In the genomic region with DNA sequence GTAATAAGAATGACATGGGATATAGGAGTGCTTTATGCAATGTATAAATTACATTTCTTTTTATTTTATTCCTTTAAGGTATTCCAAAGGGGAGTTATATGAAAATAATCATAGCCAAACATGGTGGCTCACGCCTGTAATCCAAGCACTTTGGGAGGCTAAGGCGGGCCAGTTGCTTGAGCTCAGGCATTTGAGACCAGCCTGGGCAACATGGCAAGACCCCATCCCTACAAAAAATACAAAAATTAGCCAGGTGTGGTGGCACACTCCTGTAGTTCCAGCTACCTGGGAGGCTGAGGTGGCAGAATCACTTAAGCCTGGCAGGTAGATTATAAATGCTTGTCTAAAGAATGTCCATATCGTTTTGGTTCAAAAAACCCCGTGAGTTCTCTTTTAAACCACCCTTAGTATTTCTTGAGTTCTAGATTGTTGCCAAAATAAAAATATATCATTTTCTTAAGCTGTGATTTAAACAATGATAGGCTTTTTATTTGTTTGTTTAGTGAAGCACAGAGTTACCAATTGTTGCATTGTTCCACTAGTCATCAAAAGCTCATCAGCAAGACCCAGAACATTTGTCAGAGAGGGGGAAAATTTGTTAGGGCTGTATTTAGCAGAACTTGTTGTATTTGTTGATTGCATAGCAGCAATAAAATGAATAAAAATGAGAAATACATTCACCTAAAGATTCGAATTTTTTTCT, we compare ENCODE assay signal across 18 cellular contexts.
"Had no signal": no experiment of that assay in that cellular context is flagged by ENCODE, and none has a peak within 500 bp of the region (broad histone marks: within the 10 kb centered on the region; RNA-seq: fewer than 3 reads in every experiment).

No MANE protein-coding gene starts in this region.

- DNase-seq: activated CD4-positive, alpha-beta T cell treated with anti-CD3 and anti-CD28 coated beads for 1 hour; activated CD4-positive, alpha-beta T cell treated with anti-CD3 and anti-CD28 coated beads, Interleukin-2, amount 50 U/mL, for 4 hours; activated naive CD4-positive, alpha-beta T cell; activated naive CD8-positive, alpha-beta T cell treated with anti-CD3 and anti-CD28 coated beads, Interleukin-2, amount 10 ng/mL, durations not matched to agents 7 days and 5 days; activated T-cell treated with anti-CD3 and anti-CD28 coated beads for 4 hours; dermis blood vessel endothelial cell; hypothalamus; kidney; left lung; occipital lobe; right cardiac atrium; stimulated activated naive CD8-positive, alpha-beta T cell treated with anti-CD3 and anti-CD28 coated beads, Interleukin-15, amount 100 ng/mL, for 72 hours; T1000 had no signal

- H3K4me1 Mint-ChIP-seq: activated naive CD8-positive, alpha-beta T cell treated with anti-CD3 and anti-CD28 coated beads, Interleukin-2, amount 10 ng/mL, durations not matched to agents 7 days and 5 days; memory B cell; nephron had no signal

- H3K27ac ChIP-seq: left lung had no signal

- H3K4me3 ChIP-seq: left lung had no signal

- ATAC-seq: left lung; right cardiac atrium; stimulated activated naive CD8-positive, alpha-beta T cell treated with anti-CD3 and anti-CD28 coated beads, Interleukin-15, amount 100 ng/mL, for 72 hours had no signal

- H3K27me3 Mint-ChIP-seq: activated naive CD8-positive, alpha-beta T cell treated with anti-CD3 and anti-CD28 coated beads, Interleukin-2, amount 10 ng/mL, durations not matched to agents 7 days and 5 days; memory B cell; progenitor cell of endocrine pancreas; stimulated activated naive CD8-positive, alpha-beta T cell treated with anti-CD3 and anti-CD28 coated beads, Interleukin-15, amount 100 ng/mL, for 72 hours; type B pancreatic cell had no signal

- H3K27me3 ChIP-seq: brain microvascular endothelial cell, left lung had no signal

- H3K9me3 ChIP-seq: left lung had no signal

- H3K9me3 Mint-ChIP-seq: activated naive CD8-positive, alpha-beta T cell treated with anti-CD3 and anti-CD28 coated beads, Interleukin-2, amount 10 ng/mL, durations not matched to agents 7 days and 5 days; memory B cell; nephron; stimulated activated naive CD8-positive, alpha-beta T cell treated with anti-CD3 and anti-CD28 coated beads, Interleukin-15, amount 100 ng/mL, for 72 hours; type B pancreatic cell had no signal

- H3K4me1 ChIP-seq: left lung had no signal

- H3K36me3 Mint-ChIP-seq: activated naive CD8-positive, alpha-beta T cell treated with anti-CD3 and anti-CD28 coated beads, Interleukin-2, amount 10 ng/mL, durations not matched to agents 7 days and 5 days; type B pancreatic cell had no signal

- H3K27ac Mint-ChIP-seq: activated naive CD8-positive, alpha-beta T cell treated with anti-CD3 and anti-CD28 coated beads, Interleukin-2, amount 10 ng/mL, durations not matched to agents 7 days and 5 days; memory B cell; nephron; progenitor cell of endocrine pancreas; type B pancreatic cell had no signal

- H3K36me3 ChIP-seq: brain microvascular endothelial cell, left lung had no signal

- H3K4me3 Mint-ChIP-seq: activated naive CD8-positive, alpha-beta T cell treated with anti-CD3 and anti-CD28 coated beads, Interleukin-2, amount 10 ng/mL, durations not matched to agents 7 days and 5 days; memory B cell; nephron; stimulated activated naive CD8-positive, alpha-beta T cell treated with anti-CD3 and anti-CD28 coated beads, Interleukin-15, amount 100 ng/mL, for 72 hours; type B pancreatic cell had no signal
